Comparison of ENCODE assay signal across 9 cellular contexts in genomic region chr6:45420083-45420908, GRCh38. TPM values are rescaled to one million over a fixed set of nuclear protein-coding genes. Genes with fewer than 3 reads are reported as not detected.
DNase-seq lines count a peak whose midpoint lies in the region; ATAC-seq and TF ChIP-seq lines count a peak whose summit lies in the region.
"Had no signal": no experiment of that assay in that cellular context is flagged by ENCODE, and none has a peak within 500 bp of the region (broad histone marks: within the 10 kb centered on the region; RNA-seq: fewer than 3 reads in every experiment).

No MANE protein-coding gene starts in this region.

- intact Hi-C loops in Right ventricle myocardium superior (cut with DNase I) (no loop called here), cardiac septum (cut with DNase I) (loop anchor here (2.0 to 10.0 kb wide), 3 partner anchors 295 to 763 kb away; no protein-coding TSS in a partner anchor), psoas muscle (cut with DNase I) (loop anchor here (2.0 to 10.0 kb wide), 5 partner anchors 38 to 765 kb away; no protein-coding TSS in a partner anchor)

- no peaks in the 10 kb centered on the region for H3K36me3 ChIP-seq in psoas muscle (ENCODE audit: insufficient read depth in 1 of 2, low read depth in 1 of 2)

- no peaks in the 10 kb centered on the region for H3K9me3 ChIP-seq in psoas muscle
- H3K9me3 ChIP-seq: body of pancreas had no signal

- DNase-seq in Right ventricle myocardium superior (peak; percentile 45), cardiac septum (ENCODE audit: low spot score) (no peak), fibroblast of gingiva (ENCODE audit: low read depth) (peak; percentile 45), psoas muscle (no peak), NCI-H1436 treated with DMSO at 0.1 percent for 48 hours (lab: John Stamatoyannopoulos, UW) (no peak)
- DNase-seq in activated CD8-positive, alpha-beta memory T cell treated with anti-CD3 and anti-CD28 coated beads, Interleukin-2, amount 10 ng/mL, durations not matched to agents 7 days and 5 days: peak; percentile 73

- peak overlapping the region; percentile 73 for H3K4me3 ChIP-seq in psoas muscle
- H3K4me3 ChIP-seq: body of pancreas had no signal

- H3K27ac ChIP-seq in psoas muscle: no peak overlapping the region
- H3K27ac ChIP-seq: body of pancreas had no signal

- H3K36me3 Mint-ChIP-seq in activated CD8-positive, alpha-beta memory T cell treated with anti-CD3 and anti-CD28 coated beads, Interleukin-2, amount 10 ng/mL, durations not matched to agents 7 days and 5 days: no peaks in the 10 kb centered on the region

- no peak for TF ChIP-seq CTCF in psoas muscle (IDR thresholded peaks at IDR 0.05)

- 9 to 13% (median 11%) methylated on average over 40 of the region's 40 CpGs for WGBS in psoas muscle, 3 donors

- H3K27ac Mint-ChIP-seq in activated CD8-positive, alpha-beta memory T cell treated with anti-CD3 and anti-CD28 coated beads, Interleukin-2, amount 10 ng/mL, durations not matched to agents 7 days and 5 days: peak overlapping the region; percentile 82

- ATAC-seq in Right ventricle myocardium superior (ENCODE audit: poor library complexity) (no peak), psoas muscle (no peak), GM19455 (IDR thresholded peaks at IDR 0.05; ENCODE audit: unreplicated experiment) (no peak), GM21360 (IDR thresholded peaks at IDR 0.05; ENCODE audit: unreplicated experiment) (no peak)
- ATAC-seq in activated CD8-positive, alpha-beta memory T cell treated with anti-CD3 and anti-CD28 coated beads, Interleukin-2, amount 10 ng/mL, durations not matched to agents 7 days and 5 days: no peak

- H3K4me1 ChIP-seq in psoas muscle: peaks cover 25% of the 10 kb centered on the region

- H3K27me3 ChIP-seq in psoas muscle (ENCODE audit: insufficient read depth in 3 of 3, low read length in 2 of 3): peaks cover 6 to 89% (median 17%) of the 10 kb centered on the region in 3 donors

- no peaks in the 10 kb centered on the region for H3K9me3 Mint-ChIP-seq in activated CD8-positive, alpha-beta memory T cell treated with anti-CD3 and anti-CD28 coated beads, Interleukin-2, amount 10 ng/mL, durations not matched to agents 7 days and 5 days (ENCODE audit: low read depth)

- peaks cover 34% of the 10 kb centered on the region for H3K27me3 Mint-ChIP-seq in activated CD8-positive, alpha-beta memory T cell treated with anti-CD3 and anti-CD28 coated beads, Interleukin-2, amount 10 ng/mL, durations not matched to agents 7 days and 5 days

- peaks cover 35% of the 10 kb centered on the region for H3K4me1 Mint-ChIP-seq in activated CD8-positive, alpha-beta memory T cell treated with anti-CD3 and anti-CD28 coated beads, Interleukin-2, amount 10 ng/mL, durations not matched to agents 7 days and 5 days

- H3K4me3 Mint-ChIP-seq in activated CD8-positive, alpha-beta memory T cell treated with anti-CD3 and anti-CD28 coated beads, Interleukin-2, amount 10 ng/mL, durations not matched to agents 7 days and 5 days: peak overlapping the region; percentile 95

- CTCF ChIA-PET in activated CD8-positive, alpha-beta memory T cell treated with anti-CD3 and anti-CD28 coated beads, Interleukin-2, amount 10 ng/mL, durations not matched to agents 7 days and 5 days (lab: Charles Lee): interaction anchor here (0.8 to 4.1 kb wide), 10 partner anchors 11 to 790 kb away, joined by 3 to 31 read pairs (median 4); partner anchors contain the start of gene SUPT3H

RNA-seq across cellular contexts. Expression of gene SUPT3H, which starts 42.6 kb away (rescaled TPM):
- total RNA-seq in Right ventricle myocardium superior (3.4 TPM), cardiac septum (6.2 TPM), psoas muscle (1 to 10 TPM; 1.9 to 3.3 (median 2.5) TPM)
- 10 to 100 TPM in 1 of 2 experiments, 1 to 10 TPM in 1; 8.2 to 11.7 TPM for total RNA-seq in activated CD8-positive, alpha-beta memory T cell treated with anti-CD3 and anti-CD28 coated beads, Interleukin-2, amount 10 ng/mL, durations not matched to agents 7 days and 5 days
- 1 to 10 TPM; 1.7 to 4.3 (median 3.1) TPM for polyA plus RNA-seq in psoas muscle

Comparison
In these comparisons a context has a peak if more than half of its experiments do, and no peak if none do; other contexts are left out.
1. DNase-seq: peak in Right ventricle myocardium superior (single experiment), activated CD8-positive, alpha-beta memory T cell treated with anti-CD3 and anti-CD28 coated beads, Interleukin-2, amount 10 ng/mL, durations not matched to agents 7 days and 5 days (single experiment) and fibroblast of gingiva (single experiment); none in cardiac septum (single experiment), psoas muscle (0 of 2) and NCI-H1436 treated with DMSO at 0.1 percent for 48 hours (single experiment).